7 cellular contexts compared by ENCODE assay signal in the genomic region with DNA sequence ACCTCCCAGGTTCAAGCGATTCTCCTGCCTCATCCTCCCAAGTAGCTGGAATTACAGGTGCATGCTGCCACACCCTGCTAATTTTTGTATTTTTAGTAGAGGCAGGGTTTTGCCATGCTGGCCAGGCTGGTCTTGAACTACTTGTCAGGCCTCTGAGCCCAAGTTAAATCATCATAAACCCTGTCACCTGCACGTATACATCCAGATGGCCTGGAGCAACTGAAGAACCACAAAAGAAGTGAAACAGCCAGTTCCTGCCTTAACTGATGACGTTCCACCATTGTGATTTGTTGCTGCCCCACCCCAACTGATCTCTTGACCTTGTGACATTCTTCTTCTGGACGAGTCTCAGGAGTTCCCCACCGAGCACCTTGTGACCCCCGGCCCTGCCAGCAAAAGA. TPM values are rescaled to one million over a fixed set of nuclear protein-coding genes. Genes with fewer than 3 reads are reported as not detected.
DNase-seq lines count a peak whose midpoint lies in the region; ATAC-seq and TF ChIP-seq lines count a peak whose summit lies in the region.
"Not testable (repeated sequence)": the region's sequence is repeated elsewhere in the genome, so short reads cannot be mapped to it uniquely, and the experiment has no call there.

No MANE protein-coding gene starts in this region.

- CTCF ChIA-PET in T-cell (lab: Charles Lee), result not testable (repeated sequence)

- H3K23me2 ChIP-seq in H9 (ENCODE audit: insufficient read length, low read depth, low read length, poor library complexity, severe bottlenecking), result not testable (repeated sequence)

- no CpG with 5 or more reads among the region's 6 CpGs for WGBS in H9 (ENCODE audit: extremely low coverage, insufficient read length, low lambda C conversion rate)
- 91% methylated on average over 6 of the region's 6 CpGs for WGBS in hepatocyte (ENCODE audit: low lambda C conversion rate, missing lambda C conversion rate)
- 82 to 87% (median 85%) methylated on average over 6 of the region's 6 CpGs for WGBS in spleen, 5 donors

- not testable (repeated sequence) for H2BK15ac ChIP-seq in H9 (ENCODE audit: low read depth, low read length)

- not testable (repeated sequence) for H3K4me1 ChIP-seq in H9 (ENCODE audit: insufficient read depth, low read length); effector memory CD4-positive, alpha-beta T cell (ENCODE audit: control insufficient read depth, insufficient read depth, low read length, poor library complexity, severe bottlenecking); hepatocyte (ENCODE audit: insufficient read depth)
- peaks cover 3 to 27% (median 22%) of the 10 kb centered on the region in 6 donors for H3K4me1 ChIP-seq in spleen

- peak overlapping the region; percentile 95 for H4K8ac ChIP-seq in H9 (replicated peaks; ENCODE audit: insufficient read length, low read depth, low read length)

- not testable (repeated sequence) for DNase-seq in H9; T-cell; effector memory CD4-positive, alpha-beta T cell; hepatocyte (ENCODE audit: low spot score); natural killer cell treated with Interleukin-12 subunit alpha and Interleukin-12 subunit beta and Interleukin-15 and Interleukin-18, amount 100 ng/mL, for 72 hours (ENCODE audit: low spot score); spleen

- not testable (repeated sequence) for H3K27me3 Mint-ChIP-seq in H9 (ENCODE audit: low read depth); T-cell; activated naive CD4-positive, alpha-beta T cell treated with anti-CD3 and anti-CD28 coated beads, Interleukin-2, amount 50 U/mL, for 24 hours; natural killer cell treated with Interleukin-12 subunit alpha and Interleukin-12 subunit beta and Interleukin-15 and Interleukin-18, amount 100 ng/mL, for 72 hours

- not testable (repeated sequence) for H2AK5ac ChIP-seq in H9 (ENCODE audit: insufficient read length, low read length)

- H3K9me2 ChIP-seq in hepatocyte (replicated peaks; ENCODE audit: insufficient read depth), result not testable (repeated sequence)

- H3K4ac ChIP-seq in H9 (ENCODE audit: low read depth, low read length), result not testable (repeated sequence)

- peak overlapping the region; percentile 28 for H3K18ac ChIP-seq in H9 (ENCODE audit: insufficient read length, low read depth, low read length)

- not testable (repeated sequence) for H3K79me1 ChIP-seq in H9 (ENCODE audit: insufficient read depth, low read depth, low read length, poor library complexity, severe bottlenecking)

- ATAC-seq in T-cell (replicated peaks in 1 of 4); natural killer cell treated with Interleukin-12 subunit alpha and Interleukin-12 subunit beta and Interleukin-15 and Interleukin-18, amount 100 ng/mL, for 72 hours: not testable (repeated sequence)

- H4K5ac ChIP-seq in H9 (ENCODE audit: insufficient read length, low read depth, low read length), result not testable (repeated sequence)

- H3K9me3 ChIP-seq in H9 (ENCODE audit: control insufficient read depth, low read depth, low read length); effector memory CD4-positive, alpha-beta T cell (ENCODE audit: control insufficient read depth, low read length): not testable (repeated sequence)
- H3K9me3 ChIP-seq in hepatocyte (ENCODE audit: low read depth), result peaks cover 17% of the 10 kb centered on the region
- H3K9me3 ChIP-seq in spleen, result peaks cover 0 to 75% (median 42%) of the 10 kb centered on the region in 8 donors

- not testable (repeated sequence) for H2BK120ac ChIP-seq in H9 (ENCODE audit: low read depth, low read length, poor library complexity, severe bottlenecking)

- peak overlapping the region; percentile 89 for H3K27ac ChIP-seq in H9 (ENCODE audit: insufficient read length, low read depth, low read length)
- H3K27ac ChIP-seq in effector memory CD4-positive, alpha-beta T cell (ENCODE audit: insufficient read depth, low read length, poor library complexity, severe bottlenecking), result not testable (repeated sequence)
- H3K27ac ChIP-seq in hepatocyte, result peak overlapping the region; percentile 100
- H3K27ac ChIP-seq in spleen, result peak overlapping the region; percentile 86 to 95 (median 92)

- TF ChIP-seq POLR2A in spleen (IDR thresholded peaks at IDR 0.05), result not testable (repeated sequence)

- not testable (repeated sequence) for H4K20me1 ChIP-seq in H9 (ENCODE audit: control insufficient read depth, insufficient read depth, insufficient read length); hepatocyte (ENCODE audit: insufficient read depth, poor library complexity, severe bottlenecking)

- H3K9me3 Mint-ChIP-seq in H9, result peaks cover 46 to 62% of the 10 kb centered on the region in 2 experiments
- peaks cover 15 to 18% (median 16%) of the 10 kb centered on the region in 3 donors for H3K9me3 Mint-ChIP-seq in T-cell
- H3K9me3 Mint-ChIP-seq in activated naive CD4-positive, alpha-beta T cell treated with anti-CD3 and anti-CD28 coated beads, Interleukin-2, amount 50 U/mL, for 24 hours, result peaks cover 15% of the 10 kb centered on the region
- peaks cover 11% of the 10 kb centered on the region for H3K9me3 Mint-ChIP-seq in natural killer cell treated with Interleukin-12 subunit alpha and Interleukin-12 subunit beta and Interleukin-15 and Interleukin-18, amount 100 ng/mL, for 72 hours

- not testable (repeated sequence) for H3K4me1 Mint-ChIP-seq in H9
- peaks cover 31 to 37% (median 31%) of the 10 kb centered on the region in 3 donors for H3K4me1 Mint-ChIP-seq in T-cell
- H3K4me1 Mint-ChIP-seq in activated naive CD4-positive, alpha-beta T cell treated with anti-CD3 and anti-CD28 coated beads, Interleukin-2, amount 50 U/mL, for 24 hours, result peaks cover 33% of the 10 kb centered on the region
- peaks cover 20 to 28% of the 10 kb centered on the region in 2 donors for H3K4me1 Mint-ChIP-seq in natural killer cell treated with Interleukin-12 subunit alpha and Interleukin-12 subunit beta and Interleukin-15 and Interleukin-18, amount 100 ng/mL, for 72 hours (ENCODE audit: low read depth in 2 of 2)

- H3K27ac Mint-ChIP-seq in H9, result peak overlapping the region in 1 of 3 experiments; percentile 100; a peak in 3 of 7 replicates
- peak overlapping the region; percentile 92 to 97 for H3K27ac Mint-ChIP-seq in T-cell
- peak overlapping the region; percentile 99 for H3K27ac Mint-ChIP-seq in activated naive CD4-positive, alpha-beta T cell treated with anti-CD3 and anti-CD28 coated beads, Interleukin-2, amount 50 U/mL, for 24 hours
- peak overlapping the region; percentile 97 to 99 for H3K27ac Mint-ChIP-seq in natural killer cell treated with Interleukin-12 subunit alpha and Interleukin-12 subunit beta and Interleukin-15 and Interleukin-18, amount 100 ng/mL, for 72 hours

- not testable (repeated sequence) for TF ChIP-seq CTCF in H9 (conservative IDR thresholded peaks at IDR 0.05); hepatocyte (IDR thresholded peaks at IDR 0.05; ENCODE audit: poor library complexity); spleen (IDR thresholded peaks at IDR 0.05 in 8 of 11, conservative IDR thresholded peaks at IDR 0.05 in 3 of 11)

- POLR2A ChIA-PET in T-cell (lab: Charles Lee), result not testable (repeated sequence)

- not testable (repeated sequence) for H3K14ac ChIP-seq in H9 (ENCODE audit: insufficient read depth, low read length)

- H3K4me2 ChIP-seq in H9 (ENCODE audit: insufficient read depth, insufficient read length, low read length), result peak overlapping the region; percentile 63
- H3K4me2 ChIP-seq in hepatocyte, result peak overlapping the region; percentile 84

- peaks cover 22% of the 10 kb centered on the region for H3K36me3 ChIP-seq in effector memory CD4-positive, alpha-beta T cell (ENCODE audit: control insufficient read depth, insufficient read depth, low read length)
- not testable (repeated sequence) for H3K36me3 ChIP-seq in hepatocyte (replicated peaks; ENCODE audit: insufficient read depth, low read depth)
- H3K36me3 ChIP-seq in spleen, result peaks cover 5 to 27% (median 18%) of the 10 kb centered on the region in 6 donors

- H3K36me3 Mint-ChIP-seq in H9 (ENCODE audit: insufficient read depth in 1 of 3, low read depth in 3 of 3) (peaks cover 35 to 42% (median 37%) of the 10 kb centered on the region in 3 experiments), T-cell (peaks cover 35% of the 10 kb centered on the region)
- H3K36me3 Mint-ChIP-seq in activated naive CD4-positive, alpha-beta T cell treated with anti-CD3 and anti-CD28 coated beads, Interleukin-2, amount 50 U/mL, for 24 hours, result peaks cover 32% of the 10 kb centered on the region
- peaks cover 44% of the 10 kb centered on the region for H3K36me3 Mint-ChIP-seq in natural killer cell treated with Interleukin-12 subunit alpha and Interleukin-12 subunit beta and Interleukin-15 and Interleukin-18, amount 100 ng/mL, for 72 hours

- not testable (repeated sequence) for H3T11ph ChIP-seq in H9 (ENCODE audit: low read length)

- H3K4me3 Mint-ChIP-seq in H9 (peak overlapping the region; percentile 99 to 100), T-cell (peak overlapping the region; percentile 95 to 99 (median 96))
- H3K4me3 Mint-ChIP-seq in activated naive CD4-positive, alpha-beta T cell treated with anti-CD3 and anti-CD28 coated beads, Interleukin-2, amount 50 U/mL, for 24 hours, result peak overlapping the region; percentile 95
- peak overlapping the region; percentile 93 for H3K4me3 Mint-ChIP-seq in natural killer cell treated with Interleukin-12 subunit alpha and Interleukin-12 subunit beta and Interleukin-15 and Interleukin-18, amount 100 ng/mL, for 72 hours

- H3K4me3 ChIP-seq in effector memory CD4-positive, alpha-beta T cell (ENCODE audit: insufficient read depth, low read depth, low read length, poor library complexity, severe bottlenecking), result peak overlapping the region; percentile 89
- peak overlapping the region; percentile 91 for H3K4me3 ChIP-seq in hepatocyte
- H3K4me3 ChIP-seq in spleen, result peak overlapping the region in 6 of 8 donors; percentile 56 to 75 (median 61)

- H2BK5ac ChIP-seq in H9 (ENCODE audit: insufficient read length, low read length), result not testable (repeated sequence)

- H3K79me2 ChIP-seq in H9 (ENCODE audit: insufficient read depth, low read length), result not testable (repeated sequence)
- H3K79me2 ChIP-seq in hepatocyte, result peaks cover 27% of the 10 kb centered on the region

- H3K56ac ChIP-seq in H9 (ENCODE audit: insufficient read length, low read depth, low read length), result not testable (repeated sequence)

- H2BK20ac ChIP-seq in H9 (ENCODE audit: low read depth, low read length, poor library complexity, severe bottlenecking), result not testable (repeated sequence)

- intact Hi-C loops in spleen (cut with DNase I; ENCODE audit: low total_unique reads), result not testable (repeated sequence)

- H3K9ac ChIP-seq in H9 (ENCODE audit: extremely low read depth, insufficient read length, low read length), result not testable (repeated sequence)

- not testable (repeated sequence) for H3K27me3 ChIP-seq in H9 (ENCODE audit: insufficient read depth, low read length); effector memory CD4-positive, alpha-beta T cell (replicated peaks; ENCODE audit: control insufficient read depth, insufficient read depth, low read length, poor library complexity, severe bottlenecking); hepatocyte; spleen (replicated peaks in 1 of 7)

- not testable (repeated sequence) for H2AFZ ChIP-seq in H9 (ENCODE audit: low read length)
- H2AFZ ChIP-seq in hepatocyte, result peak overlapping the region; percentile 95

- not testable (repeated sequence) for H3K23ac ChIP-seq in H9 (ENCODE audit: insufficient read length, low read depth, low read length)

- H2BK12ac ChIP-seq in H9 (ENCODE audit: insufficient read length, low read depth, low read length), result not testable (repeated sequence)

- not testable (repeated sequence) for H4K91ac ChIP-seq in H9 (ENCODE audit: insufficient read length, low read depth, low read length)

RNA-seq across cellular contexts. Expression of gene ZNF426, which starts 0.8 kb away (rescaled TPM):
- total RNA-seq in H9 (2021), result 27.2 and 29.4 TPM in 2 replicates
- total RNA-seq in T-cell, result 10 to 100 TPM in 4 of 5 donors, 1 to 10 TPM in 1; 8.3 to 18.1 (median 13.2) TPM
- 15.0 and 20.2 TPM in 2 replicates for total RNA-seq in hepatocyte
- 10.4 and 14.0 TPM in 2 replicates for polyA plus RNA-seq in hepatocyte
- 10 to 100 TPM; 12.7 to 17.9 TPM for total RNA-seq in natural killer cell treated with Interleukin-12 subunit alpha and Interleukin-12 subunit beta and Interleukin-15 and Interleukin-18, amount 100 ng/mL, for 72 hours
- 10 to 100 TPM; 12.1 to 22.7 (median 16.9) TPM for total RNA-seq in spleen
- polyA plus RNA-seq in spleen, result 1 to 10 TPM; 1.7 to 3.4 (median 2.4) TPM

RNA-seq across cellular contexts. Expression of gene ZNF560, which starts 40.8 kb away (rescaled TPM):
- not detected in 2 replicates for total RNA-seq in H9 (2021)
- total RNA-seq in T-cell, result not detected
- total RNA-seq in hepatocyte, result not detected in 2 replicates
- not detected in 2 replicates for polyA plus RNA-seq in hepatocyte
- total RNA-seq in natural killer cell treated with Interleukin-12 subunit alpha and Interleukin-12 subunit beta and Interleukin-15 and Interleukin-18, amount 100 ng/mL, for 72 hours, result under 1 TPM in 1 of 2 donors, not detected in 1; 0.38 TPM
- under 1 TPM in 1 of 7 donors, not detected in 6; 0.19 TPM for total RNA-seq in spleen
- polyA plus RNA-seq in spleen, result under 1 TPM in 2 of 3 donors, not detected in 1; 0.02 to 0.04 TPM

RNA-seq across cellular contexts. Expression of gene ZNF121, which starts 45.1 kb away (rescaled TPM):
- total RNA-seq in H9 (2021), result 162 and 171 TPM in 2 replicates
- 10 to 100 TPM; 36.6 to 53.4 (median 48.4) TPM for total RNA-seq in T-cell
- total RNA-seq in hepatocyte, result 44.9 and 48.0 TPM in 2 replicates
- polyA plus RNA-seq in hepatocyte, result 5.4 and 6.1 TPM in 2 replicates
- 10 to 100 TPM; 51.1 to 79.2 TPM for total RNA-seq in natural killer cell treated with Interleukin-12 subunit alpha and Interleukin-12 subunit beta and Interleukin-15 and Interleukin-18, amount 100 ng/mL, for 72 hours
- total RNA-seq in spleen, result 10 to 100 TPM; 27.7 to 44.8 (median 35.0) TPM
- polyA plus RNA-seq in spleen, result 1 to 10 TPM; 5.5 to 9.1 (median 8.2) TPM
